ENCODE assay signal across 27 cellular contexts in the genomic region with DNA sequence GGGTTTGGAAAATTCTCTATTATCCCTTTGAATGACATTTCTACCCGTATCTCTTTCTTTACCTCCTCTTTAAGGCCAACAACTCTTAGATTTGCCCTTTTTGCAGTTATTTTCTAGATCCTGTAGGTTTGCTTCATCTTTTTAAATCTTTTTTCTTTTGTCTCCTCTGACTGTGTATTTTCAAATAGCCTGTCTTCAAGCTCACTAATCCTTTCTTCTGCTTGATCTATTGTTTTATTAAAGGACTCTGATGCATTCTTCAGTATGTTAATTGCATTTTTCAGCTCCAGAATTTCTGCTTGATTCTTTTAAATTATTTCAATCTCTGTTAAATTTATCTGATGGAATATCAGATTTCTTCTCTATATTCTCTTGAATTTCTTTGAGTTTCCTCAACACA.
"Had no signal": no experiment of that assay in that cellular context is flagged by ENCODE, and none has a peak within 500 bp of the region (broad histone marks: within the 10 kb centered on the region; RNA-seq: fewer than 3 reads in every experiment).

No MANE protein-coding gene starts in this region.

- H3K9me3 ChIP-seq: testis, thoracic aorta, thyroid gland, uterus, vagina had no signal

- H3K4me1 ChIP-seq: stomach, suprapubic skin, testis, thyroid gland, tibial artery, tibial nerve, transverse colon, upper lobe of left lung, upper lobe of right lung, uterus, vagina had no signal

- H3K4me3 ChIP-seq: stomach, suprapubic skin, testis, thoracic aorta, thyroid gland, tibial artery, tibial nerve, transverse colon, upper lobe of left lung, upper lobe of right lung, uterus, vagina had no signal

- ATAC-seq: stimulated activated effector memory CD8-positive, alpha-beta T cell treated with anti-CD3 and anti-CD28 coated beads, Interleukin-12 subunit alpha, Interleukin-12 subunit beta, amount 100 ng/mL, for 72 hours; stimulated activated memory B cell treated with anti-CD40 and anti-IgM and Interleukin-4, amounts not matched to agents 10 μg/mL and 1 μg/mL and 100 μg/mL, for 72 hours; stimulated activated naive B cell treated with anti-CD40 and anti-IgM and Interleukin-4, amounts not matched to agents 10 μg/mL and 1 μg/mL and 100 μg/mL, for 72 hours; stimulated activated naive CD8-positive, alpha-beta T cell treated with anti-CD3 and anti-CD28 coated beads, Interleukin-15, amount 100 ng/mL, for 72 hours; stimulated activated naive CD8-positive, alpha-beta T cell treated with anti-CD3 and anti-CD28 coated beads, Interleukin-15, Interleukin-2, amounts not matched to agents 100 U/mL and 50 U/mL, for 24 hours; upper lobe of right lung had no signal

- FAIRE-seq: urothelium cell line had no signal

- H3K36me3 ChIP-seq: stomach, suprapubic skin, thoracic aorta, thyroid gland, tibial artery, tibial nerve, transverse colon, upper lobe of left lung, upper lobe of right lung, uterus, vagina had no signal

- DNase-seq: stimulated activated CD4-positive, alpha-beta T cell treated with anti-CD3 and anti-CD28 coated beads, Interleukin-2, amount 100 ng/mL, for 48 hours; stimulated activated CD4-positive, alpha-beta T cell treated with anti-CD3 and anti-CD28 coated beads, Interleukin-4, amount 100 ng/mL, for 1 hour; stimulated activated CD4-positive, alpha-beta T cell treated with anti-CD3 and anti-CD28 coated beads, Interleukin-4, amount 100 ng/mL, for 24 hours; stimulated activated CD4-positive, alpha-beta T cell treated with anti-CD3 and anti-CD28 coated beads, Interleukin-4, amount 100 ng/mL, for 4 hours; stimulated activated CD8-positive, alpha-beta memory T cell treated with anti-CD3 and anti-CD28 coated beads, Interleukin-4, amount 100 ng/mL, for 48 hours; stimulated activated naive B cell treated with anti-CD40 and anti-IgM and Interleukin-4, amounts not matched to agents 10 μg/mL and 1 μg/mL and 100 μg/mL, for 72 hours; stimulated activated naive CD4-positive, alpha-beta T cell; stimulated activated naive CD4-positive, alpha-beta T cell treated with Interleukin-2 at 50 U/mL for 16 hours; stimulated activated naive CD8-positive, alpha-beta T cell treated with anti-CD3 and anti-CD28 coated beads, Interleukin-15, amount 100 ng/mL, for 72 hours; stimulated activated naive CD8-positive, alpha-beta T cell treated with anti-CD3 and anti-CD28 coated beads, Interleukin-15, Interleukin-2, amounts not matched to agents 100 U/mL and 50 U/mL, for 24 hours; stomach; substantia nigra; testis; thyroid gland; tibial artery; transverse colon; trophoblast cell; upper lobe of left lung; upper lobe of right lung; uterus had no signal

- H3K27ac ChIP-seq: stomach, suprapubic skin, testis, thoracic aorta, thyroid gland, tibial artery, tibial nerve, transverse colon, upper lobe of left lung, upper lobe of right lung, uterus, vagina had no signal

- H3K27me3 ChIP-seq: stomach, suprapubic skin, testis, thyroid gland, tibial artery, tibial nerve, transverse colon, upper lobe of left lung, upper lobe of right lung, uterus, vagina had no signal
